In genomic region chr6:31734247-31734702, GRCh38 we compare ENCODE assay signal across 9 cellular contexts. TPM values are rescaled to one million over a fixed set of nuclear protein-coding genes. Genes with fewer than 3 reads are reported as not detected.
DNase-seq lines count a peak whose midpoint lies in the region; ATAC-seq and TF ChIP-seq lines count a peak whose summit lies in the region.
"Had no signal": no experiment of that assay in that cellular context is flagged by ENCODE, and none has a peak within 500 bp of the region (broad histone marks: within the 10 kb centered on the region; RNA-seq: fewer than 3 reads in every experiment).

No MANE protein-coding gene starts in this region.

- H3K27ac ChIP-seq in A673 (ENCODE audit: low read depth, low read length, poor library complexity, severe bottlenecking) (peak overlapping the region; percentile 95), muscle layer of duodenum (ENCODE audit: low read length) (peak overlapping the region; percentile 100)

- DNase-seq in A673 (ENCODE audit: low spot score) (no peak), mucosa of descending colon (no peak), H4 (ENCODE audit: low spot score) (no peak), SK-N-DZ (ENCODE audit: low spot score) (no peak), foreskin melanocyte (no peak)
- DNase-seq in Jurkat, Clone E6-1 (ENCODE audit: low read depth, low spot score) = no peak
- DNase-seq in central memory CD8-positive, alpha-beta T cell (ENCODE audit: low spot score in 2 of 2) = no peak
- DNase-seq: NCI-H1105 had no signal

- H3K4me3 Mint-ChIP-seq in central memory CD8-positive, alpha-beta T cell = peak overlapping the region; percentile 96

- H3K4me1 Mint-ChIP-seq in central memory CD8-positive, alpha-beta T cell = peaks cover 81% of the 10 kb centered on the region

- H3K36me3 ChIP-seq in A673 (ENCODE audit: insufficient read depth, low read length, poor library complexity, severe bottlenecking) (peaks cover 36% of the 10 kb centered on the region), muscle layer of duodenum (ENCODE audit: control insufficient read depth in 1 of 2, insufficient read depth in 2 of 2, low read length in 2 of 2) (peaks cover 35 to 47% of the 10 kb centered on the region in 2 donors), mucosa of descending colon (ENCODE audit: low read depth) (peaks cover 7% of the 10 kb centered on the region)

- H3K36me3 Mint-ChIP-seq in central memory CD8-positive, alpha-beta T cell (ENCODE audit: insufficient read depth) = peaks cover 64% of the 10 kb centered on the region

- no peaks in the 10 kb centered on the region for H3K27me3 Mint-ChIP-seq in central memory CD8-positive, alpha-beta T cell

- no peaks in the 10 kb centered on the region for H3K9me3 Mint-ChIP-seq in central memory CD8-positive, alpha-beta T cell

- intact Hi-C loops in A673 (cut with micrococcal nuclease; ENCODE audit: unreplicated experiment) (loop anchor here (10.0 kb wide), 1 partner anchor 189 kb away; the partner anchor contains the start of genes ATP6V1G2, DDX39B and NFKBIL1), mucosa of descending colon (cut with DNase I, micrococcal nuclease) (loop anchor here in 1 of 2 donors (5.0 kb wide), 1 partner anchor 98 kb away; no protein-coding TSS in a partner anchor)

- no TSS peak for BruUV-seq in A673 (replicated peaks; lab: Mats Ljungman, UMichigan)

- no peaks in the 10 kb centered on the region for H3K9me3 ChIP-seq in A673 (ENCODE audit: low read depth, low read length, poor library complexity, severe bottlenecking)
- H3K9me3 ChIP-seq in muscle layer of duodenum (ENCODE audit: control insufficient read depth in 1 of 2, low read length in 2 of 2) = no peaks in the 10 kb centered on the region
- H3K9me3 ChIP-seq in mucosa of descending colon = no peaks in the 10 kb centered on the region

- H3K27ac Mint-ChIP-seq in central memory CD8-positive, alpha-beta T cell (ENCODE audit: low read depth) = peak overlapping the region; percentile 92

- TF ChIP-seq CTCF in A673 (conservative IDR thresholded peaks at IDR 0.05; ENCODE audit: low read depth, low read length) = no peak
- no peak for TF ChIP-seq CTCF in mucosa of descending colon (IDR thresholded peaks at IDR 0.05)

- H3K4me3 ChIP-seq in A673 (ENCODE audit: low read depth, low read length, poor library complexity, severe bottlenecking) (peak overlapping the region; percentile 77), muscle layer of duodenum (ENCODE audit: low read depth in 1 of 2, low read length in 2 of 2) (peak overlapping the region; percentile 92 to 100), mucosa of descending colon (no peak overlapping the region)
- H3K4me3 ChIP-seq in Jurkat, Clone E6-1 (ENCODE audit: low read length) = peak overlapping the region; percentile 98

- CTCF ChIA-PET in A673 (lab: Charles Lee) = no interaction called here

- no peak for ATAC-seq in central memory CD8-positive, alpha-beta T cell (replicated peaks; ENCODE audit: extremely low read depth, poor library complexity, severe bottlenecking)
- ATAC-seq in mucosa of descending colon = no peak

- no peaks in the 10 kb centered on the region for H3K27me3 ChIP-seq in A673 (replicated peaks; ENCODE audit: insufficient read depth, low read depth, low read length, poor library complexity)
- H3K27me3 ChIP-seq in muscle layer of duodenum (ENCODE audit: low read depth, low read length) = no peaks in the 10 kb centered on the region

- POLR2A ChIA-PET in A673 (lab: Charles Lee; ENCODE audit: low non-redundant PET) = no interaction called here

- H3K4me1 ChIP-seq in A673 (ENCODE audit: insufficient read depth, low read length, poor library complexity, severe bottlenecking) (peaks cover 39% of the 10 kb centered on the region), muscle layer of duodenum (ENCODE audit: control insufficient read depth in 1 of 2, insufficient read depth in 2 of 2, low read length in 2 of 2) (peaks cover 4 to 41% of the 10 kb centered on the region in 2 donors), mucosa of descending colon (ENCODE audit: low read depth) (peaks cover 31% of the 10 kb centered on the region)

RNA-seq across cellular contexts. Expression of gene CLIC1, which starts 2.1 kb away (rescaled TPM):
- total RNA-seq in A673 (2021) (371 and 431 TPM in 2 replicates), mucosa of descending colon (100 to 1,000 TPM; 269 to 555 (median 441) TPM)
- 526 TPM for polyA plus RNA-seq in Jurkat, Clone E6-1 (2012; ENCODE audit: insufficient read depth, insufficient read length)
- 710 and 730 TPM in 2 replicates for total RNA-seq in H4 (2014; rRNA removed; shearing (Covaris generic))
- polyA plus RNA-seq in SK-N-DZ (2014; cell fraction: cytosol; rRNA removed) = 89.2 and 116 TPM in 2 replicates
- 57.8 and 58.9 TPM in 2 replicates for polyA plus RNA-seq in SK-N-DZ (2014; cell fraction: nucleus; rRNA removed)

RNA-seq across cellular contexts. Expression of gene DDAH2, which starts 5.2 kb away (rescaled TPM):
- total RNA-seq in A673 (2021) (68.2 and 86.7 TPM in 2 replicates), mucosa of descending colon (100 to 1,000 TPM in 1 of 3 donors, 10 to 100 TPM in 2; 56.1 to 152 (median 99.5) TPM)
- polyA plus RNA-seq in Jurkat, Clone E6-1 (2012; ENCODE audit: insufficient read depth, insufficient read length) = 75.5 TPM
- 75.2 and 101 TPM in 2 replicates for total RNA-seq in H4 (2014; rRNA removed; shearing (Covaris generic))
- polyA plus RNA-seq in SK-N-DZ (2014; cell fraction: cytosol; rRNA removed) = 96.6 and 118 TPM in 2 replicates
- 46.3 and 70.4 TPM in 2 replicates for polyA plus RNA-seq in SK-N-DZ (2014; cell fraction: nucleus; rRNA removed)

RNA-seq across cellular contexts. Expression of gene MSH5, which starts 5.5 kb away (rescaled TPM):
- total RNA-seq in A673 (2021) (76.4 and 102 TPM in 2 replicates), mucosa of descending colon (10 to 100 TPM; 14.1 to 29.9 (median 29.7) TPM)
- 109 TPM for polyA plus RNA-seq in Jurkat, Clone E6-1 (2012; ENCODE audit: insufficient read depth, insufficient read length)
- total RNA-seq in H4 (2014; rRNA removed; shearing (Covaris generic)) = 5.3 and 10.8 TPM in 2 replicates
- polyA plus RNA-seq in SK-N-DZ (2014; cell fraction: cytosol; rRNA removed) = 4.3 and 10.2 TPM in 2 replicates
- polyA plus RNA-seq in SK-N-DZ (2014; cell fraction: nucleus; rRNA removed) = 63.8 and 111 TPM in 2 replicates

RNA-seq across cellular contexts. Expression of gene MPIG6B, which starts 11.1 kb away (rescaled TPM):
- not detected in 2 replicates for total RNA-seq in A673 (2021)
- polyA plus RNA-seq in Jurkat, Clone E6-1 (2012; ENCODE audit: insufficient read depth, insufficient read length) = 2.3 TPM
- total RNA-seq in mucosa of descending colon = 1 to 10 TPM in 1 of 3 donors, under 1 TPM in 2; 0.48 to 1.4 (median 0.57) TPM
- total RNA-seq in H4 (2014; rRNA removed; shearing (Covaris generic)) = not detected in 2 replicates
- polyA plus RNA-seq in SK-N-DZ (2014; cell fraction: cytosol; rRNA removed) = not detected in 2 replicates
- not detected in 2 replicates for polyA plus RNA-seq in SK-N-DZ (2014; cell fraction: nucleus; rRNA removed)

RNA-seq across cellular contexts. Expression of gene LY6G6C, which starts 12.7 kb away (rescaled TPM):
- total RNA-seq in A673 (2021) (0.42 and 0.80 TPM in 2 replicates), mucosa of descending colon (under 1 TPM in 1 of 3 donors, not detected in 2; 0.32 TPM)
- not detected for polyA plus RNA-seq in Jurkat, Clone E6-1 (2012; ENCODE audit: insufficient read depth, insufficient read length)
- not detected in 2 replicates for total RNA-seq in H4 (2014; rRNA removed; shearing (Covaris generic))
- not detected in 2 replicates for polyA plus RNA-seq in SK-N-DZ (2014; cell fraction: cytosol; rRNA removed)
- not detected in 2 replicates for polyA plus RNA-seq in SK-N-DZ (2014; cell fraction: nucleus; rRNA removed)
